In the genomic region with DNA sequence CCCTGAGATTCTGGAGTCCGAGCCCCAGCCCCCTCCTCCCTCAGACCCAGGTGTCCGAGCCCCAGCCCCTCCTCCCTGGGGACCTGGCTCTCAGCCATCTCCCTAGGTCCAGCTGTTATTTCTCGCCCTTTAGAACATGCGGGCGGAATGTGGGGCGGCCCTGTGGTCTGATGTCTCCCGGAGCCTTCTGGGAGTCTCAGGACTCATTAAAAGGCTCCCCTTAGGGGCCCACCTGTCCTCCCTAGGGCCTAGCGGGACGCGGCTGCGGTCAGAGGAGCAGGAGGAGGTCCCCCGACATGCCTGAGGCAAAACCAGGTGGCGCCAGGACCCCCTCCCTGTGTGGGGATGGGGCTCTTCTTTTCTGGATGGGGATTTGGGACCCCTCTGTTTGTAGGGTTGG, we compare ENCODE assay signal across 8 cellular contexts. TPM values are rescaled to one million over a fixed set of nuclear protein-coding genes. Genes with fewer than 3 reads are reported as not detected.
DNase-seq lines count a peak whose midpoint lies in the region; ATAC-seq, FAIRE-seq and TF ChIP-seq lines count a peak whose summit lies in the region.

A gene (plus strand): TSS at position 235 of the 400 bp plus-strand sequence. CDS start 62 bp downstream, at position 297.

- H3K9me3 ChIP-seq in OCI-LY1 (ENCODE audit: low read length) (no peaks in the 10 kb centered on the region), esophagus squamous epithelium (no peaks in the 10 kb centered on the region)

- H3K4me1 ChIP-seq in OCI-LY1 (ENCODE audit: insufficient read depth, low read length, severe bottlenecking) (peaks cover 61% of the 10 kb centered on the region), esophagus squamous epithelium (peaks cover 6 to 31% (median 15%) of the 10 kb centered on the region in 3 donors), rectal smooth muscle tissue (ENCODE audit: control insufficient read depth, insufficient read depth, low read length) (no peaks in the 10 kb centered on the region)

- peak; percentile 26 for FAIRE-seq in GM18507 (lab: Jason Lieb, UNC)

- no peak for TF ChIP-seq CTCF in OCI-LY1 (IDR thresholded peaks at IDR 0.05; ENCODE audit: low read length)
- TF ChIP-seq CTCF in esophagus squamous epithelium (IDR thresholded peaks at IDR 0.05): no peak

- H3K27ac ChIP-seq in OCI-LY1 (ENCODE audit: low read depth, low read length, poor library complexity, severe bottlenecking) (peak within 1 kb of the TSS; percentile 88), esophagus squamous epithelium (peak within 1 kb of the TSS; percentile 69 to 91 (median 76)), rectal smooth muscle tissue (ENCODE audit: low read depth, low read length) (no peak within 1 kb of the TSS)

- peak within 1 kb of the TSS; percentile 89 for H3K9ac ChIP-seq in OCI-LY1 (ENCODE audit: low read length)
- H3K9ac ChIP-seq in rectal smooth muscle tissue (ENCODE audit: low read length): no peak within 1 kb of the TSS

- ATAC-seq in HG02884 (IDR thresholded peaks at IDR 0.05; ENCODE audit: unreplicated experiment): no peak
- ATAC-seq in GM18868 (IDR thresholded peaks at IDR 0.05; ENCODE audit: unreplicated experiment): no peak

- H3K4me2 ChIP-seq in OCI-LY1 (ENCODE audit: low read length): peak within 1 kb of the TSS; percentile 100

- no peak for DNase-seq in GM18507 (ENCODE audit: extremely low spot score, insufficient read length, low read depth)
- no peak for DNase-seq in esophagus squamous epithelium (lab: John Stamatoyannopoulos, UW)
- DNase-seq in GM03348 (ENCODE audit: low spot score): no peak
- DNase-seq in GDM1 (lab: John Stamatoyannopoulos, UW): no peak

- H3K4me3 ChIP-seq in OCI-LY1 (ENCODE audit: low read depth, low read length, poor library complexity, severe bottlenecking) (peak within 1 kb of the TSS; percentile 73), esophagus squamous epithelium (peak within 1 kb of the TSS; percentile 54 to 89 (median 70)), rectal smooth muscle tissue (ENCODE audit: low read length) (peak within 1 kb of the TSS; percentile 75)

- no peaks in the 10 kb centered on the region; the same call in 1 of the 2 replicates for H3F3A ChIP-seq in OCI-LY1 (ENCODE audit: insufficient read depth, low read length)

- 0 to 20% methylated on average over 2 to 3 of the region's 13 CpGs for WGBS in esophagus squamous epithelium, 2 donors

- no peak for TF ChIP-seq POLR2A in esophagus squamous epithelium (IDR thresholded peaks at IDR 0.05)

- H3K9me2 ChIP-seq in OCI-LY1 (ENCODE audit: low read depth, low read length): no peaks in the 10 kb centered on the region

- intact Hi-C loops in esophagus squamous epithelium (cut with DNase I): no loop called here

- H3K27me3 ChIP-seq in OCI-LY1 (ENCODE audit: insufficient read depth, low read length) (no peaks in the 10 kb centered on the region), esophagus squamous epithelium (peaks cover 0 to 69% (median 3%) of the 10 kb centered on the region in 4 donors), rectal smooth muscle tissue (ENCODE audit: control insufficient read depth, insufficient read depth, low read length) (peaks cover 6% of the 10 kb centered on the region)

- no peaks in the 10 kb centered on the region for H4K20me1 ChIP-seq in OCI-LY1 (ENCODE audit: insufficient read depth, low read length)

- H2AFZ ChIP-seq in OCI-LY1 (ENCODE audit: low read length): no peak within 1 kb of the TSS

- no peaks in the 10 kb centered on the region for H3K79me2 ChIP-seq in OCI-LY1 (ENCODE audit: insufficient read depth, low read length)

- H3K36me3 ChIP-seq in OCI-LY1 (ENCODE audit: insufficient read depth, low read length): peaks cover 15% of the 10 kb centered on the region; the same call in 1 of the 2 replicates
- H3K36me3 ChIP-seq in esophagus squamous epithelium: no peaks in the 10 kb centered on the region
- no peaks in the 10 kb centered on the region for H3K36me3 ChIP-seq in rectal smooth muscle tissue (ENCODE audit: control insufficient read depth, insufficient read depth, low read length)

RNA-seq across cellular contexts. Expression of the gene that starts here (rescaled TPM):
- total RNA-seq in esophagus squamous epithelium: under 1 TPM in 1 of 4 donors, not detected in 3; 0.19 TPM
